In genomic region chr9:89252910-89253309, GRCh38 we compare ENCODE assay signal across 18 cellular contexts.
"Had no signal": no experiment of that assay in that cellular context is flagged by ENCODE, and none has a peak within 500 bp of the region (broad histone marks: within the 10 kb centered on the region; RNA-seq: fewer than 3 reads in every experiment).

No MANE protein-coding gene starts in this region.

- H3K27me3 ChIP-seq: colonic mucosa, heart left ventricle, sigmoid colon, stomach, uterus had no signal

- H3K27ac ChIP-seq: colonic mucosa, heart left ventricle, sigmoid colon, skin epidermis, stomach, thoracic aorta, uterus had no signal

- H3K4me1 ChIP-seq: colonic mucosa, stomach, uterus had no signal

- ATAC-seq: left lobe of liver had no signal

- DNase-seq: colonic mucosa; dermis blood vessel endothelial cell; foreskin melanocyte; heart left ventricle; mesenchymal stem cell; midbrain; posterior cingulate gyrus; sigmoid colon; stimulated activated CD4-positive, alpha-beta T cell treated with anti-CD3 and anti-CD28 coated beads, Interleukin-2, amount 100 ng/mL, for 24 hours; stimulated activated CD4-positive, alpha-beta T cell treated with anti-CD3 and anti-CD28 coated beads, Interleukin-4, amount 100 ng/mL, for 4 hours; stimulated activated naive CD4-positive, alpha-beta T cell; stomach; substantia nigra; uterus had no signal

- H3K9me3 ChIP-seq: colonic mucosa, sigmoid colon, thoracic aorta, uterus had no signal

- H3K36me3 ChIP-seq: colonic mucosa, heart left ventricle, sigmoid colon, stomach, thoracic aorta, uterus had no signal

- H3K4me3 ChIP-seq: colonic mucosa, heart left ventricle, lung, sigmoid colon, skin epidermis, stomach, thoracic aorta, uterus had no signal
